8 cellular contexts compared by ENCODE assay signal in genomic region chr19:47445937-47446402, GRCh38.
DNase-seq lines count a peak whose midpoint lies in the region; ATAC-seq and TF ChIP-seq lines count a peak whose summit lies in the region.

No MANE protein-coding gene starts in this region.

- no peak overlapping the region for H3K27ac ChIP-seq in parathyroid adenoma

- H3K27me3 ChIP-seq in parathyroid adenoma (ENCODE audit: control insufficient read depth, insufficient read depth, low read length) = peaks cover 6% of the 10 kb centered on the region

- peak overlapping the region; percentile 68 for H2AFZ ChIP-seq in parathyroid adenoma

- H3K9ac ChIP-seq in parathyroid adenoma = no peak overlapping the region

- H3K9me3 ChIP-seq in parathyroid adenoma (ENCODE audit: control insufficient read depth, low read length) = no peaks in the 10 kb centered on the region

- peak overlapping the region; percentile 48 for H3K4me2 ChIP-seq in parathyroid adenoma (ENCODE audit: low read length)

- H3K4me1 ChIP-seq in parathyroid adenoma = peaks cover 9% of the 10 kb centered on the region

- H3K4me3 ChIP-seq in parathyroid adenoma (ENCODE audit: low read depth, low read length) = no peak overlapping the region

- no peaks in the 10 kb centered on the region for H3K79me2 ChIP-seq in parathyroid adenoma

- DNase-seq in DMS 273 (lab: John Stamatoyannopoulos, UW; ENCODE audit: unreplicated experiment) (peak; percentile 91), NCI-H146 (lab: John Stamatoyannopoulos, UW) (peak; percentile 77)
- peak; percentile 80 for DNase-seq in activated CD4-positive, alpha-beta T cell treated with anti-CD3 and anti-CD28 coated beads for 1 hour
- DNase-seq in effector CD8-positive, alpha-beta T cell (lab: John Stamatoyannopoulos, UW) = peak; percentile 63
- no peak for DNase-seq in NK-92 treated with Interleukin-12 subunit alpha and Interleukin-12 subunit beta, amount 100 ng/mL, for 24 hours (lab: John Stamatoyannopoulos, UW)

- TF ChIP-seq CTCF in parathyroid adenoma (IDR thresholded peaks at IDR 0.05) = no peak

- ATAC-seq in GM21825 (IDR thresholded peaks at IDR 0.05; ENCODE audit: unreplicated experiment) (no peak), HG03521 (IDR thresholded peaks at IDR 0.05; ENCODE audit: unreplicated experiment) (no peak)

- H3K36me3 ChIP-seq in parathyroid adenoma (ENCODE audit: control insufficient read depth, insufficient read depth, low read length) = no peaks in the 10 kb centered on the region
